ENCODE assay signal across 14 cellular contexts in the genomic region with DNA sequence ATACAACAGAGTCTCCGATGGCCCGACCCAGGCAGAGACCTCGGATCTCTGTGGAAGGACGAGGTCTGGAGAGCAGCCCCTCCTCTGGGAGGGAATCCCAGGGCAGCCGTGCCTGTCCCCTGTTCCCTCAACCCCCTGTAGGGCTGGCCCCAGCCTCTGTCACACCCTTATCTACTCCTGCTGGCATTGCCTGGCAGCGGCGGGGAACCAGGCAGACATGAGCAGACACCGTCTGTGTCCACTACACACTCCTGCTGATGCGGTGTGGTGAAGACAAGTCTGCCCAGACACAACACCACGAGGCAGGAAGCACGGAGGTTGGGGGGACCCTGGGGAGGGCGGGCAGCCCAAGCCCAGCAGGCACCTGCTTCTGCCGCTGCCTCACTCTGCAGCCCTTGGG. TPM values are rescaled to one million over a fixed set of nuclear protein-coding genes. Genes with fewer than 3 reads are reported as not detected.
DNase-seq lines count a peak whose midpoint lies in the region; ATAC-seq lines count a peak whose summit lies in the region.
"Had no signal": no experiment of that assay in that cellular context is flagged by ENCODE, and none has a peak within 500 bp of the region (broad histone marks: within the 10 kb centered on the region; RNA-seq: fewer than 3 reads in every experiment).

No MANE protein-coding gene starts in this region.

- intact Hi-C loops in Right ventricle myocardium superior (cut with DNase I) (no loop called here), sciatic nerve (cut with DNase I) (no loop called here)

- no peak overlapping the region for H3K4me3 Mint-ChIP-seq in activated CD8-positive, alpha-beta T cell treated with anti-CD3 and anti-CD28 coated beads, Interleukin-2, amount 10 ng/mL, durations not matched to agents 7 days and 5 days
- H3K4me3 Mint-ChIP-seq: activated naive CD8-positive, alpha-beta T cell treated with anti-CD3 and anti-CD28 coated beads, Interleukin-2, amount 10 ng/mL, durations not matched to agents 7 days and 5 days had no signal

- no peaks in the 10 kb centered on the region for H3K4me1 Mint-ChIP-seq in activated CD8-positive, alpha-beta T cell treated with anti-CD3 and anti-CD28 coated beads, Interleukin-2, amount 10 ng/mL, durations not matched to agents 7 days and 5 days (ENCODE audit: low read depth)
- H3K4me1 Mint-ChIP-seq: activated naive CD8-positive, alpha-beta T cell treated with anti-CD3 and anti-CD28 coated beads, Interleukin-2, amount 10 ng/mL, durations not matched to agents 7 days and 5 days had no signal

- peak; percentile 18 for DNase-seq in DMS153 treated with DMSO at 0.1 percent for 48 hours (lab: John Stamatoyannopoulos, UW; ENCODE audit: unreplicated experiment)
- no peak for DNase-seq in DMS153 (lab: John Stamatoyannopoulos, UW)
- DNase-seq in NCI-H510A (lab: John Stamatoyannopoulos, UW): peak; percentile 49
- no peak for DNase-seq in Right ventricle myocardium superior
- DNase-seq in sciatic nerve (ENCODE audit: low spot score): no peak
- DNase-seq in activated CD8-positive, alpha-beta T cell treated with anti-CD3 and anti-CD28 coated beads, Interleukin-2, amount 10 ng/mL, durations not matched to agents 7 days and 5 days: no peak
- no peak for DNase-seq in activated T-cell treated with anti-CD3 and anti-CD28 coated beads, Interleukin-2, amount 50 U/mL, for 48 hours
- DNase-seq: activated CD4-positive, alpha-beta T cell treated with anti-CD3 and anti-CD28 coated beads, Interleukin-2, amount 50 U/mL, for 4 hours; activated naive CD8-positive, alpha-beta T cell treated with anti-CD3 and anti-CD28 coated beads, Interleukin-2, amount 10 ng/mL, durations not matched to agents 7 days and 5 days; DMS79 treated with DMSO at 0.1 percent for 48 hours; effector CD4-positive, alpha-beta T cell; NCI-H226; small intestine had no signal

- no peaks in the 10 kb centered on the region for H3K27me3 Mint-ChIP-seq in activated CD8-positive, alpha-beta T cell treated with anti-CD3 and anti-CD28 coated beads, Interleukin-2, amount 10 ng/mL, durations not matched to agents 7 days and 5 days (ENCODE audit: low read depth)
- H3K27me3 Mint-ChIP-seq: activated naive CD8-positive, alpha-beta T cell treated with anti-CD3 and anti-CD28 coated beads, Interleukin-2, amount 10 ng/mL, durations not matched to agents 7 days and 5 days had no signal

- H3K36me3 Mint-ChIP-seq in activated CD8-positive, alpha-beta T cell treated with anti-CD3 and anti-CD28 coated beads, Interleukin-2, amount 10 ng/mL, durations not matched to agents 7 days and 5 days (ENCODE audit: low read depth): no peaks in the 10 kb centered on the region
- H3K36me3 Mint-ChIP-seq: activated naive CD8-positive, alpha-beta T cell treated with anti-CD3 and anti-CD28 coated beads, Interleukin-2, amount 10 ng/mL, durations not matched to agents 7 days and 5 days had no signal

- no peaks in the 10 kb centered on the region for H3K9me3 Mint-ChIP-seq in activated CD8-positive, alpha-beta T cell treated with anti-CD3 and anti-CD28 coated beads, Interleukin-2, amount 10 ng/mL, durations not matched to agents 7 days and 5 days (ENCODE audit: insufficient read depth)
- H3K9me3 Mint-ChIP-seq: activated naive CD8-positive, alpha-beta T cell treated with anti-CD3 and anti-CD28 coated beads, Interleukin-2, amount 10 ng/mL, durations not matched to agents 7 days and 5 days had no signal

- POLR2A ChIA-PET in activated CD8-positive, alpha-beta T cell treated with anti-CD3 and anti-CD28 coated beads, Interleukin-2, amount 10 ng/mL, durations not matched to agents 7 days and 5 days (lab: Charles Lee): no interaction called here

- CTCF ChIA-PET in activated CD8-positive, alpha-beta T cell treated with anti-CD3 and anti-CD28 coated beads, Interleukin-2, amount 10 ng/mL, durations not matched to agents 7 days and 5 days (lab: Charles Lee): no interaction called here

- H3K27ac Mint-ChIP-seq in activated CD8-positive, alpha-beta T cell treated with anti-CD3 and anti-CD28 coated beads, Interleukin-2, amount 10 ng/mL, durations not matched to agents 7 days and 5 days: no peak overlapping the region
- H3K27ac Mint-ChIP-seq: activated naive CD8-positive, alpha-beta T cell treated with anti-CD3 and anti-CD28 coated beads, Interleukin-2, amount 10 ng/mL, durations not matched to agents 7 days and 5 days had no signal

- peak; percentile 74 for ATAC-seq in Right ventricle myocardium superior (ENCODE audit: poor library complexity)
- ATAC-seq in sciatic nerve: peak; percentile 46
- ATAC-seq in activated CD8-positive, alpha-beta T cell treated with anti-CD3 and anti-CD28 coated beads, Interleukin-2, amount 10 ng/mL, durations not matched to agents 7 days and 5 days: no peak
- ATAC-seq in HG03280 (IDR thresholded peaks at IDR 0.05; ENCODE audit: unreplicated experiment): no peak

RNA-seq across cellular contexts. Expression of a gene that starts 52.5 kb away (rescaled TPM):
- total RNA-seq in Right ventricle myocardium superior (76.1 TPM), sciatic nerve (106 TPM)
- under 1 TPM in 1 of 2 experiments, not detected in 1; 0.16 TPM for total RNA-seq in activated CD8-positive, alpha-beta T cell treated with anti-CD3 and anti-CD28 coated beads, Interleukin-2, amount 10 ng/mL, durations not matched to agents 7 days and 5 days
- total RNA-seq: activated naive CD8-positive, alpha-beta T cell treated with anti-CD3 and anti-CD28 coated beads, Interleukin-2, amount 10 ng/mL, durations not matched to agents 7 days and 5 days had no signal

Comparison
In these comparisons a context has a peak if more than half of its experiments do, and no peak if none do; other contexts are left out.
1. DNase-seq: peak in DMS153 treated with DMSO at 0.1 percent for 48 hours (single experiment) and NCI-H510A (single experiment); none in DMS153 (single experiment), Right ventricle myocardium superior (single experiment), sciatic nerve (single experiment), activated CD8-positive, alpha-beta T cell treated with anti-CD3 and anti-CD28 coated beads, Interleukin-2, amount 10 ng/mL, durations not matched to agents 7 days and 5 days (single experiment) and activated T-cell treated with anti-CD3 and anti-CD28 coated beads, Interleukin-2, amount 50 U/mL, for 48 hours (0 of 2).
2. ATAC-seq: peak in Right ventricle myocardium superior (single experiment) and sciatic nerve (single experiment); none in activated CD8-positive, alpha-beta T cell treated with anti-CD3 and anti-CD28 coated beads, Interleukin-2, amount 10 ng/mL, durations not matched to agents 7 days and 5 days (single experiment) and HG03280 (single experiment).
3. RNA of a gene that starts 52.5 kb away (total RNA-seq): 106 TPM in sciatic nerve (single experiment) and 76.1 TPM in Right ventricle myocardium superior (single experiment); 0.16 TPM in activated CD8-positive, alpha-beta T cell treated with anti-CD3 and anti-CD28 coated beads, Interleukin-2, amount 10 ng/mL, durations not matched to agents 7 days and 5 days; every median in the first group is over 10 times any median in the second.